In the genomic region with DNA sequence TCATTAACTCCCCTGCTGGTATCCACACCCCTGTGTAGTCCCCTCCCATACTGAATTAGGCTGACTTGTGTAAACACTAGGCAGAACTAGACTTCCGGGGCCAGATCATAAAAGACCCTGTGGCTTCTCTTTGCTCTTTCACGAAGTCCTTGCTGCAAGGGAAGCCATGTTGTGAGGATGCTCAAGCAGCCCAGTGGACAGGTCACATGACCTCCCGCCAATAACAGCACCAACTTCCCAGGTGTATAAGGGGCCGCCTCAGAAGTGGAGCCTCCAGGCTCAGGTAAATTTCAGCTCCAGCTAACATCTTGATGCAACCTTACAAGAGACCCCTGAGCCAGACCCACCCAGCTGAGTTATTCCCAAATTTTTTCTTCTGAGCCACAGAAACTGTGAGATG, we compare ENCODE assay signal across 25 cellular contexts.
"Had no signal": no experiment of that assay in that cellular context is flagged by ENCODE, and none has a peak within 500 bp of the region (broad histone marks: within the 10 kb centered on the region; RNA-seq: fewer than 3 reads in every experiment).

No MANE protein-coding gene starts in this region.

- H3K4me3 ChIP-seq: ascending aorta, cardiac muscle cell, gastrocnemius medialis, left ventricle myocardium inferior, lung, skin epidermis, thoracic aorta had no signal

- ATAC-seq: effector memory CD8-positive, alpha-beta T cell; gastrocnemius medialis; natural killer cell; sciatic nerve; stimulated activated naive CD8-positive, alpha-beta T cell treated with anti-CD3 and anti-CD28 coated beads, Interleukin-15, Interleukin-2, amounts not matched to agents 100 U/mL and 50 U/mL, for 24 hours had no signal

- H3K4me1 ChIP-seq: gastrocnemius medialis, left ventricle myocardium inferior had no signal

- H3K27me3 ChIP-seq: ascending aorta, cardiac muscle cell, gastrocnemius medialis had no signal

- FAIRE-seq: islet of Langerhans had no signal

- H3K9me3 ChIP-seq: gastrocnemius medialis had no signal

- DNase-seq: activated CD4-positive, alpha-beta memory T cell treated with anti-CD3 and anti-CD28 coated beads for 36 hours; activated CD4-positive, alpha-beta T cell treated with anti-CD3 and anti-CD28 coated beads, Interleukin-2, amount 10 ng/mL, durations not matched to agents 24 days and 14 days; activated CD8-positive, alpha-beta memory T cell treated with anti-CD3 and anti-CD28 coated beads, Interleukin-2, amount 50 U/mL, for 4 hours; activated gamma-delta T cell; activated naive CD4-positive, alpha-beta T cell treated with anti-CD3 and anti-CD28 coated beads, Interleukin-2, amount 10 ng/mL, durations not matched to agents 7 days and 5 days; activated naive CD8-positive, alpha-beta T cell treated with anti-CD3 and anti-CD28 coated beads, Interleukin-2, amount 10 ng/mL, durations not matched to agents 7 days and 5 days; activated T-cell treated with anti-CD3 and anti-CD28 coated beads, Interleukin-2, amount 50 U/mL, for 1 hour; cortex of kidney; effector memory CD8-positive, alpha-beta T cell; gastrocnemius medialis; glutamatergic neuron; left ventricle myocardium inferior; mesendoderm; natural killer cell; stimulated activated CD4-positive, alpha-beta T cell treated with anti-CD3 and anti-CD28 coated beads, Interleukin-12 subunit alpha, Interleukin-12 subunit beta, amount 100 ng/mL, for 4 hours; stimulated activated CD4-positive, alpha-beta T cell treated with anti-CD3 and anti-CD28 coated beads, Interleukin-4, amount 100 ng/mL, for 1 hour; stimulated activated naive CD8-positive, alpha-beta T cell treated with anti-CD3 and anti-CD28 coated beads, Interleukin-15, Interleukin-2, amounts not matched to agents 100 U/mL and 50 U/mL, for 24 hours; trophoblast cell had no signal

- H3K36me3 ChIP-seq: ascending aorta, cardiac muscle cell, gastrocnemius medialis, left ventricle myocardium inferior, thoracic aorta had no signal

- H3K27ac ChIP-seq: cardiac muscle cell, gastrocnemius medialis, left ventricle myocardium inferior, thoracic aorta had no signal
